In the genomic region with DNA sequence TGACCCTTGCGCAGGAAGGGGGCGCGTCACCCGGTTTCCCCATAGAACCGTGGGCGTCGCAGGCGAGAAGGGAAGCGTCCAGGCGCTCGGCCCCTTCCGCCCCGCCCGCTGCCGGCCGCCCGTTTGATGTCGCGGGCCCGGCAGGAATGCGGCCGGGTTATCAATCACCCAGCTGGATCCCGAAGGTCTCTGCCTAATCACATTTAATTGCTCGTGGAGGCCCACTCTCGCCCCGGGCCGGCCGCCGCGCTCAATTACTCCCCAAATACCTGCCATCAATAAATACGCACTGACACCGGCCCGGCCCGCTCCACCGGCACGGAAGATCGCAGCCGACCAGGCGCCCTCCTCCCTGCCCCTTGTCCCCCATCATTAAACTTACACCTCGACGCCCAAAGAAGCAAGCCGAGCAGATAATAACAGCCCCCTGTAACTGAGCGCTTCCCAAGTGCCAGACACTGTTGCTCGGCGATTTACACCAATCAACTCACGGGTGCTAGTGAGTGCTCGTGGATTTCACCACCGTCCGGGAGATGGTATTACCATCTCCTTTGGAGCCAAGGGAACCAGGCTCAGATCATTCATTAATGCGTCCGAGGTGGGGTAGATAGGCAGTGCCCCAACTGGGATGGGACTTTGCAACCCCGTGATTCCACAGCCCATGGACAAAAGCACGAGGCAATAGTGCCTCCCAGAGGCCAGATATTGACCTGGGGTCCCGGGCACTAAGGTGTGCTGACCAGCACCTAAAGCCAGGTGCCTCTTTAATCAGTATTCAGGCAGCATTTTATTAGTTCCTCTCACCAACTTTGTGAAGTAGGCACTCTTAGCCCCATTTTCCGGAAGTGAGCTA, we compare ENCODE assay signal across 1 cellular context.
A peak's percentile ranks its signal among the peaks of the same experiment; 100 is the strongest.
TF ChIP-seq lines count a peak whose summit lies in the region.

No MANE protein-coding gene starts in this region.

TF ChIP-seq in H1, 55 proteins besides CTCF, POLR2A, EP300 and RAD21:
- TF ChIP-seq TEAD4 (IDR thresholded peaks at IDR 0.05; ENCODE audit: low read depth, low read length) (peak; percentile 71), SIRT6 (IDR thresholded peaks at IDR 0.05; ENCODE audit: low read length) (no peak), RXRA (IDR thresholded peaks at IDR 0.05; ENCODE audit: insufficient read depth, low read depth, low read length) (no peak), BACH1 (IDR thresholded peaks at IDR 0.05; ENCODE audit: low read length) (peak; percentile 41), KDM4A (IDR thresholded peaks at IDR 0.05; ENCODE audit: low read depth, low read length, severe bottlenecking) (peak; percentile 47), ASH2L (IDR thresholded peaks at IDR 0.05; ENCODE audit: low read length) (peak; percentile 57), SUZ12 (IDR thresholded peaks at IDR 0.05; ENCODE audit: low read length) (peak; percentile 70; the same call in 1 of the 2 replicates), EZH2 (IDR thresholded peaks at IDR 0.05; ENCODE audit: low read depth, low read length, severe bottlenecking) (peak; percentile 75), CEBPB (IDR thresholded peaks at IDR 0.05; ENCODE audit: low read depth, low read length) (no peak)
